ENCODE assay signal across 25 cellular contexts in the genomic region with DNA sequence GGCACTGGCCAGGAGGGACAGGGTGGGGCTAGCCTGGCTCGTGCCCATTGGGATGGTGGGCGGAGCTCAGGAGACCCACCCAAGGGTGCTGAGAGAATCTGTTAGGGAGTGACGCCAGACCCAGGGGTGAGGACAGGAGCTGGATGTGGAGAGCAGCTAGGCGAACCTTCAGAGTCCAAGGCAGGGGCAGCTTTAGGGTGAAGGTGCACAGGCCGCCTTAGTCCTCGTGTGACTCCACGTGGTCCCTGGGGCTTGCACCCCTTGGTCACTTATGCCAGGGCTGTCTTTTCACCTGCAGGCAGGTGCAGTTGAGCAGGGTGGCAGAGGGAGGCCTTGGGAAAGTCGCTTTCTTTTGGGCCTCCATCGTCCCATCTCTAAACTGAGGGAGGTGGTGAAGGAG. TPM values are rescaled to one million over a fixed set of nuclear protein-coding genes. Genes with fewer than 3 reads are reported as not detected.
"Had no signal": no experiment of that assay in that cellular context is flagged by ENCODE, and none has a peak within 500 bp of the region (broad histone marks: within the 10 kb centered on the region; RNA-seq: fewer than 3 reads in every experiment).

No MANE protein-coding gene starts in this region.

- H3K4me1 ChIP-seq: parathyroid adenoma, right lobe of liver, upper lobe of right lung had no signal

- H3K27me3 ChIP-seq: right lobe of liver, upper lobe of right lung had no signal

- DNase-seq: activated naive CD4-positive, alpha-beta T cell treated with Interleukin-2 at 50 U/mL for 16 hours; activated T-cell treated with anti-CD3 and anti-CD28 coated beads, Interleukin-2, amount 50 U/mL, for 1 hour; anterior cingulate cortex; caudate nucleus; effector memory CD4-positive, alpha-beta T cell; glutamatergic neuron; hypothalamus; nucleus accumbens; small intestine; stimulated activated CD4-positive, alpha-beta T cell treated with anti-CD3 and anti-CD28 coated beads, Interleukin-15, amount 100 ng/mL, for 24 hours; stimulated activated naive CD4-positive, alpha-beta T cell; T-helper 1 cell; T-helper 9 cell; upper lobe of right lung had no signal

- FAIRE-seq: frontal cortex, small intestine had no signal

- H3K9me3 ChIP-seq: right lobe of liver, thoracic aorta, upper lobe of right lung had no signal

- ATAC-seq: activated T-helper 17 cell treated with anti-CD3 and anti-CD28 coated beads, Interleukin-2, amount 50 U/mL, for 72 hours; right lobe of liver; upper lobe of right lung; WTC11 had no signal

- H3K4me3 ChIP-seq: esophagus muscularis mucosa, right lobe of liver, thoracic aorta had no signal

- H3K36me3 Mint-ChIP-seq: brain, WTC11 had no signal

- H3K27ac Mint-ChIP-seq: memory B cell, WTC11 had no signal

- H3K9ac ChIP-seq: parathyroid adenoma had no signal

- H3K4me3 Mint-ChIP-seq: activated T-helper 17 cell treated with anti-CD3 and anti-CD28 coated beads, Interleukin-2, amount 50 U/mL, for 72 hours; brain; memory B cell; WTC11 had no signal

- H3K27ac ChIP-seq: parathyroid adenoma, right lobe of liver, thoracic aorta, upper lobe of right lung had no signal

- H3K9me3 Mint-ChIP-seq: activated T-helper 17 cell treated with anti-CD3 and anti-CD28 coated beads, Interleukin-2, amount 50 U/mL, for 72 hours had no signal

- H3K36me3 ChIP-seq: right lobe of liver, thoracic aorta, upper lobe of right lung had no signal

RNA-seq across cellular contexts. Expression of gene RAMP3, which starts 4.3 kb away (rescaled TPM):
- total RNA-seq: activated T-helper 17 cell treated with anti-CD3 and anti-CD28 coated beads, Interleukin-2, amount 50 U/mL, for 72 hours; myocyte had no signal
- polyA plus RNA-seq: neural cell had no signal
